In genomic region chr20:24956001-24956761, GRCh38 we compare ENCODE assay signal across 17 cellular contexts. TPM values are rescaled to one million over a fixed set of nuclear protein-coding genes. Genes with fewer than 3 reads are reported as not detected.
DNase-seq lines count a peak whose midpoint lies in the region; ATAC-seq and TF ChIP-seq lines count a peak whose summit lies in the region.
"Had no signal": no experiment of that assay in that cellular context is flagged by ENCODE, and none has a peak within 500 bp of the region (broad histone marks: within the 10 kb centered on the region; RNA-seq: fewer than 3 reads in every experiment).

No MANE protein-coding gene starts in this region.

- CTCF ChIA-PET in activated naive CD4-positive, alpha-beta T cell treated with anti-CD3 and anti-CD28 coated beads for 36 hours (lab: Charles Lee), result no interaction called here
- CTCF ChIA-PET in T-cell (lab: Charles Lee), result interaction anchor here in 1 of 2 donors (1.6 kb wide), 1 partner anchor 26 kb away, joined by 9 read pairs; no protein-coding TSS in a partner anchor

- peaks cover 5 to 55% (median 8%) of the 10 kb centered on the region in 3 donors for H3K36me3 ChIP-seq in esophagus squamous epithelium

- no peak for TF ChIP-seq CTCF in esophagus squamous epithelium (IDR thresholded peaks at IDR 0.05)

- intact Hi-C loops in activated naive CD4-positive, alpha-beta T cell treated with anti-CD3 and anti-CD28 coated beads for 36 hours (cut with micrococcal nuclease), result no loop called here
- intact Hi-C loops in esophagus squamous epithelium (cut with DNase I), result no loop called here

- H3K9me3 Mint-ChIP-seq in activated naive CD4-positive, alpha-beta T cell treated with anti-CD3 and anti-CD28 coated beads for 36 hours, result no peaks in the 10 kb centered on the region
- no peaks in the 10 kb centered on the region for H3K9me3 Mint-ChIP-seq in T-cell
- H3K9me3 Mint-ChIP-seq in effector memory CD8-positive, alpha-beta T cell, result no peaks in the 10 kb centered on the region
- no peaks in the 10 kb centered on the region for H3K9me3 Mint-ChIP-seq in stimulated activated effector memory CD8-positive, alpha-beta T cell treated with anti-CD3 and anti-CD28 coated beads, Interleukin-12 subunit alpha, Interleukin-12 subunit beta, amount 100 ng/mL, for 72 hours
- H3K9me3 Mint-ChIP-seq: memory B cell, neural crest cell had no signal

- peaks cover 0 to 18% (median 0%) of the 10 kb centered on the region in 3 donors for H3K4me1 ChIP-seq in esophagus squamous epithelium

- H3K27ac Mint-ChIP-seq in activated naive CD4-positive, alpha-beta T cell treated with anti-CD3 and anti-CD28 coated beads for 36 hours, result peak overlapping the region; percentile 30
- H3K27ac Mint-ChIP-seq in T-cell, result peak overlapping the region; percentile 61 to 82
- peak overlapping the region; percentile 98 to 99 for H3K27ac Mint-ChIP-seq in effector memory CD8-positive, alpha-beta T cell
- peak overlapping the region; percentile 85 for H3K27ac Mint-ChIP-seq in stimulated activated effector memory CD8-positive, alpha-beta T cell treated with anti-CD3 and anti-CD28 coated beads, Interleukin-12 subunit alpha, Interleukin-12 subunit beta, amount 100 ng/mL, for 72 hours
- H3K27ac Mint-ChIP-seq: memory B cell had no signal

- no peak overlapping the region for H3K27ac ChIP-seq in esophagus squamous epithelium

- peaks cover 33% of the 10 kb centered on the region for H3K4me1 Mint-ChIP-seq in activated naive CD4-positive, alpha-beta T cell treated with anti-CD3 and anti-CD28 coated beads for 36 hours (ENCODE audit: low read depth)
- peaks cover 28 to 56% (median 45%) of the 10 kb centered on the region in 3 donors for H3K4me1 Mint-ChIP-seq in T-cell
- H3K4me1 Mint-ChIP-seq in effector memory CD8-positive, alpha-beta T cell (ENCODE audit: low read depth in 2 of 2), result peaks cover 74 to 76% of the 10 kb centered on the region in 2 donors
- peaks cover 92% of the 10 kb centered on the region for H3K4me1 Mint-ChIP-seq in stimulated activated effector memory CD8-positive, alpha-beta T cell treated with anti-CD3 and anti-CD28 coated beads, Interleukin-12 subunit alpha, Interleukin-12 subunit beta, amount 100 ng/mL, for 72 hours
- H3K4me1 Mint-ChIP-seq: neural crest cell had no signal

- POLR2A ChIA-PET in T-cell (lab: Charles Lee), result no interaction called here

- 92 to 95% methylated on average over 2 to 10 of the region's 20 CpGs for WGBS in esophagus squamous epithelium, 2 donors

- H3K4me3 Mint-ChIP-seq in activated naive CD4-positive, alpha-beta T cell treated with anti-CD3 and anti-CD28 coated beads for 36 hours, result no peak overlapping the region
- H3K4me3 Mint-ChIP-seq in T-cell, result no peak overlapping the region
- H3K4me3 Mint-ChIP-seq in effector memory CD8-positive, alpha-beta T cell, result peak overlapping the region; percentile 66 to 99
- H3K4me3 Mint-ChIP-seq in stimulated activated effector memory CD8-positive, alpha-beta T cell treated with anti-CD3 and anti-CD28 coated beads, Interleukin-12 subunit alpha, Interleukin-12 subunit beta, amount 100 ng/mL, for 72 hours, result no peak overlapping the region
- H3K4me3 Mint-ChIP-seq: memory B cell, neural crest cell had no signal

- peaks cover 26% of the 10 kb centered on the region for H3K36me3 Mint-ChIP-seq in activated naive CD4-positive, alpha-beta T cell treated with anti-CD3 and anti-CD28 coated beads for 36 hours (ENCODE audit: low read depth)
- H3K36me3 Mint-ChIP-seq in T-cell, result peaks cover 12% of the 10 kb centered on the region
- H3K36me3 Mint-ChIP-seq in effector memory CD8-positive, alpha-beta T cell (ENCODE audit: insufficient read depth), result peaks cover 100% of the 10 kb centered on the region
- peaks cover 100% of the 10 kb centered on the region for H3K36me3 Mint-ChIP-seq in stimulated activated effector memory CD8-positive, alpha-beta T cell treated with anti-CD3 and anti-CD28 coated beads, Interleukin-12 subunit alpha, Interleukin-12 subunit beta, amount 100 ng/mL, for 72 hours

- no peak for ATAC-seq in T-cell (replicated peaks in 1 of 4)
- ATAC-seq in effector memory CD8-positive, alpha-beta T cell (replicated peaks), result no peak
- ATAC-seq in stimulated activated effector memory CD8-positive, alpha-beta T cell treated with anti-CD3 and anti-CD28 coated beads, Interleukin-12 subunit alpha, Interleukin-12 subunit beta, amount 100 ng/mL, for 72 hours, result no peak

- no peak for TF ChIP-seq POLR2A in esophagus squamous epithelium (IDR thresholded peaks at IDR 0.05)

- H3K9me3 ChIP-seq in esophagus squamous epithelium, result no peaks in the 10 kb centered on the region

- no peaks in the 10 kb centered on the region for H3K27me3 ChIP-seq in esophagus squamous epithelium

- no peaks in the 10 kb centered on the region for H3K27me3 Mint-ChIP-seq in activated naive CD4-positive, alpha-beta T cell treated with anti-CD3 and anti-CD28 coated beads for 36 hours (ENCODE audit: low read depth)
- no peaks in the 10 kb centered on the region for H3K27me3 Mint-ChIP-seq in T-cell
- no peaks in the 10 kb centered on the region for H3K27me3 Mint-ChIP-seq in effector memory CD8-positive, alpha-beta T cell
- H3K27me3 Mint-ChIP-seq: memory B cell had no signal

- no peak overlapping the region for H3K4me3 ChIP-seq in esophagus squamous epithelium

- DNase-seq in activated naive CD4-positive, alpha-beta T cell treated with anti-CD3 and anti-CD28 coated beads for 36 hours, result no peak
- DNase-seq in activated naive CD4-positive, alpha-beta T cell (lab: John Stamatoyannopoulos, UW), result no peak
- DNase-seq in T-cell, result no peak
- no peak for DNase-seq in effector memory CD8-positive, alpha-beta T cell
- DNase-seq in stimulated activated effector memory CD8-positive, alpha-beta T cell treated with anti-CD3 and anti-CD28 coated beads, Interleukin-12 subunit alpha, Interleukin-12 subunit beta, amount 100 ng/mL, for 72 hours (ENCODE audit: low spot score in 2 of 2), result no peak
- no peak for DNase-seq in NCI-H2227 (lab: John Stamatoyannopoulos, UW; ENCODE audit: unreplicated experiment)
- no peak for DNase-seq in DMS153 (lab: John Stamatoyannopoulos, UW)
- DNase-seq in esophagus squamous epithelium (lab: John Stamatoyannopoulos, UW), result no peak
- DNase-seq: ACHN; NCI-H146; NCI-H345; NK-92 treated with Interleukin-12 subunit alpha and Interleukin-12 subunit beta, amount 100 ng/mL, for 24 hours; SW 1271 had no signal

RNA-seq across cellular contexts. Expression of gene CST7, which starts 7.1 kb away (rescaled TPM):
- total RNA-seq in activated naive CD4-positive, alpha-beta T cell treated with anti-CD3 and anti-CD28 coated beads for 36 hours, result 10 to 100 TPM; 37.8 to 43.1 TPM
- total RNA-seq in T-cell (10 to 100 TPM; 22.8 to 92.0 (median 46.2) TPM), esophagus squamous epithelium (1 to 10 TPM; 2.5 to 6.1 (median 4.1) TPM)
- total RNA-seq: bronchial epithelial cell, neural crest cell, renal cortical epithelial cell had no signal

RNA-seq across cellular contexts. Expression of gene APMAP, which starts 36.4 kb away (rescaled TPM):
- 10 to 100 TPM; 46.9 to 50.9 TPM for total RNA-seq in activated naive CD4-positive, alpha-beta T cell treated with anti-CD3 and anti-CD28 coated beads for 36 hours
- total RNA-seq in T-cell (10 to 100 TPM; 32.2 to 53.0 (median 49.8) TPM), esophagus squamous epithelium (10 to 100 TPM; 16.7 to 38.4 (median 25.6) TPM)

Comparison
In these comparisons a context has a peak if more than half of its experiments do, and no peak if none do; other contexts are left out.
1. H3K27ac Mint-ChIP-seq: peak in every context shown above with its lines; median percentile 98 in effector memory CD8-positive, alpha-beta T cell; 85 in stimulated activated effector memory CD8-positive, alpha-beta T cell treated with anti-CD3 and anti-CD28 coated beads, Interleukin-12 subunit alpha, Interleukin-12 subunit beta, amount 100 ng/mL, for 72 hours; 72 in T-cell; 30 in activated naive CD4-positive, alpha-beta T cell treated with anti-CD3 and anti-CD28 coated beads for 36 hours.
2. H3K4me3 Mint-ChIP-seq: peak in effector memory CD8-positive, alpha-beta T cell (2 of 2); none in activated naive CD4-positive, alpha-beta T cell treated with anti-CD3 and anti-CD28 coated beads for 36 hours (single experiment), T-cell (0 of 3) and stimulated activated effector memory CD8-positive, alpha-beta T cell treated with anti-CD3 and anti-CD28 coated beads, Interleukin-12 subunit alpha, Interleukin-12 subunit beta, amount 100 ng/mL, for 72 hours (single experiment).